16 cellular contexts compared by ENCODE assay signal in the genomic region with DNA sequence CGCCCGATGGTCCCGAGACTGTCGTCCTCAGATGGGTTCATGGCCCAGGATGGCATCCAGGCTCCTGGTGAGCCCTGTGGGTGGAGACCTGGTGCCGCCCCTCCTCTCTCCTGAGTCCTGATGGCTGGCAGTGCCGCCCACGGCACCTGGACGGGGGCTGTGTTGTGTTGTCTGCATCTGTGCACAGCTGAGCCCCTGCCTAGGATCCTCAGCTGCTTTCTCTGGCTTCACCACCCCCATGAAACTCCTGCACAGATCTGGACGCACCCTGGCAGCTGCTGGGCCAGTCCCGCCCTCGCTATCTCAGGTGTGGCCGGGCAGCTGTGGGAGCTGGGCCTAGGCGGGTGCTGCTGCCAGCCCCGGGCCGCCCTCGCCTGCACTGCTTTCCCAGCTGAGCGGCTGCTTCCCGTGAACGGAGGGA.
"Had no signal": no experiment of that assay in that cellular context is flagged by ENCODE, and none has a peak within 500 bp of the region (broad histone marks: within the 10 kb centered on the region; RNA-seq: fewer than 3 reads in every experiment).

No MANE protein-coding gene starts in this region.

- H3K36me3 ChIP-seq: breast epithelium, esophagus squamous epithelium, tibial artery, uterus had no signal

- ATAC-seq: activated CD4-positive, CD25-positive, alpha-beta regulatory T cell treated with anti-CD3 and anti-CD28 coated beads, Interleukin-2, amount 50 U/mL, for 24 hours; naive thymus-derived CD4-positive, alpha-beta T cell; stimulated activated memory B cell treated with anti-CD40 and anti-IgM and Interleukin-4, amounts not matched to agents 10 μg/mL and 1 μg/mL and 100 μg/mL, for 72 hours had no signal

- H3K9me3 ChIP-seq: breast epithelium, esophagus squamous epithelium, tibial artery, uterus had no signal

- H3K27me3 ChIP-seq: breast epithelium, uterus had no signal

- DNase-seq: activated CD4-positive, alpha-beta T cell treated with anti-CD3 and anti-CD28 coated beads, Interleukin-2, amount 50 U/mL, for 1 hour; activated CD8-positive, alpha-beta memory T cell treated with anti-CD3 and anti-CD28 coated beads for 24 hours; activated gamma-delta T cell treated with Interleukin-2 at 50 U/mL for 16 hours; activated naive CD8-positive, alpha-beta T cell treated with anti-CD3 and anti-CD28 coated beads for 36 hours; aorta; esophagus squamous epithelium; hypothalamus; kidney; naive thymus-derived CD4-positive, alpha-beta T cell; stimulated activated CD4-positive, alpha-beta T cell treated with anti-CD3 and anti-CD28 coated beads, Interleukin-2, amount 100 ng/mL, for 48 hours; T-helper 2 cell; tibial artery; uterus had no signal

- H3K27ac ChIP-seq: breast epithelium, tibial artery, uterus had no signal

- H3K4me1 ChIP-seq: breast epithelium, uterus had no signal

- H3K4me3 ChIP-seq: breast epithelium, esophagus squamous epithelium, tibial artery, uterus had no signal
